Comparison of ENCODE assay signal across 8 cellular contexts in the genomic region with DNA sequence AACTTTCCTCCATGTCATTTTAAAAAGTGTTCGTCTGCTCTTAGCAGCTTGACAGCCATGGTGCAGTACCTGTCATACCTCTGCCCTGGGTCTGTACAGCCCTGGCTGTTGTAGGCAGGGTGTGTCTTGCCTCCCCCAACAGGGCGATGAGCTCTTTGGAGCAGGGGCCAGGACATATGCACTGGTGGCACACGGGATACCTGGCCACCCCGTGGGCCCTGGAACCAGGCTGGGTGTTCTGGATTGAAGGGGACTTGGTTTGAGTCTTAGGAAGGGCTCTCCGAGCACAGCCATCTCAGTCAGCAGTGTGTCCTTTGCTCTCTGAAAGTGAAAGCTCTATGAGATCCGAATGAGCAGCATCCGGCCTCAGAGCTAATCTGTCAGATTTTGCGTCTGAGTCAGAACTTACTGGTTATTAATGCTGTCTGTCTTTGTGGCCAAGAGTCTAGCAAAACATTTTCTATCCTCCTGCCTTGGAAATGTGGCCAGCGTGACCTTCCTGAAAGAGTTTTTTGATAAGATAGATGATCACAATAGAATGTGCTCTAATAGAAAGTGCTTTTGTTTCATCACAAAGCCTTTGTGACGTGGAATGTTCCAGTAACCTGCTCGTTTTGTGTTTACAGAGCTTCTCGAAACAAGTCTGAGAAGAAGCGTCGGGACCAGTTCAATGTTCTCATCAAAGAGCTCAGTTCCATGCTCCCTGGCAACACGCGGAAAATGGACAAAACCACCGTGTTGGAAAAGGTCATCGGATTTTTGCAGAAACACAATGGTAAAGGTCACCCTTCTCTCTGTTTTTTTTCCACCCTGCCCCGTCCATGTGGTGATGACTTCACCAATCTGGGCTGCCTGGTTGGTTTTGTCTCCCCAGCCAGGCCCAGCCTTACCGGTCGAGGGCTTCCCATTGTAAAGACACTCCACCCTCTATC.
DNase-seq lines count a peak whose midpoint lies in the region; ATAC-seq and TF ChIP-seq lines count a peak whose summit lies in the region.

No MANE protein-coding gene starts in this region.

- no peaks in the 10 kb centered on the region for H3K36me3 ChIP-seq in CD8-positive, alpha-beta T cell (ENCODE audit: insufficient read depth, low read length)
- peaks cover 0 to 58% (median 0%) of the 10 kb centered on the region in 3 donors for H3K36me3 ChIP-seq in esophagus squamous epithelium
- no peaks in the 10 kb centered on the region for H3K36me3 ChIP-seq in MG63

- peak overlapping the region; percentile 49 for H3K4me3 Mint-ChIP-seq in CD8-positive, alpha-beta T cell

- no peak for TF ChIP-seq CTCF in CD8-positive, alpha-beta T cell (IDR thresholded peaks at IDR 0.05)
- TF ChIP-seq CTCF in esophagus squamous epithelium (IDR thresholded peaks at IDR 0.05) = no peak

- TF ChIP-seq POLR2A in esophagus squamous epithelium (IDR thresholded peaks at IDR 0.05) = no peak

- CTCF ChIA-PET in CD8-positive, alpha-beta T cell (lab: Charles Lee) = interaction anchor here (1.0 to 1.5 kb wide), 2 partner anchors 10 to 315 kb away, joined by 4 to 9 read pairs; no protein-coding TSS in a partner anchor

- no peaks in the 10 kb centered on the region for H3K27me3 Mint-ChIP-seq in CD8-positive, alpha-beta T cell (ENCODE audit: low read depth)

- no peaks in the 10 kb centered on the region for H3K4me1 ChIP-seq in CD8-positive, alpha-beta T cell (ENCODE audit: insufficient read depth, low read length)
- H3K4me1 ChIP-seq in esophagus squamous epithelium = peaks cover 0 to 19% (median 5%) of the 10 kb centered on the region in 3 donors

- peak overlapping the region; percentile 84 for H3K27ac Mint-ChIP-seq in CD8-positive, alpha-beta T cell

- H3K4me1 Mint-ChIP-seq in CD8-positive, alpha-beta T cell (ENCODE audit: low read depth) = peaks cover 8% of the 10 kb centered on the region

- peak overlapping the region; percentile 32 for H3K27ac ChIP-seq in CD8-positive, alpha-beta T cell (ENCODE audit: low read depth, low read length)
- peak overlapping the region; percentile 53 to 91 (median 78) for H3K27ac ChIP-seq in esophagus squamous epithelium

- DNase-seq in CD8-positive, alpha-beta T cell = peak in 3 of 7 experiments; percentile 10 to 51 (median 31)
- DNase-seq in activated CD4-positive, alpha-beta T cell treated with anti-CD3 and anti-CD28 coated beads for 48 hours = peak; percentile 31
- DNase-seq in esophagus squamous epithelium (lab: John Stamatoyannopoulos, UW) = no peak
- peak; percentile 54 for DNase-seq in pons (ENCODE audit: low spot score)
- DNase-seq in MG63 = no peak
- no peak for DNase-seq in hippocampal formation (lab: John Stamatoyannopoulos, UW)
- no peak for DNase-seq in NCI-H1436 treated with DMSO at 0.1 percent for 48 hours (lab: John Stamatoyannopoulos, UW)

- H3K9me3 Mint-ChIP-seq in CD8-positive, alpha-beta T cell = no peaks in the 10 kb centered on the region

- WGBS in esophagus squamous epithelium, 2 donors = 34 to 43% methylated on average over 14 to 16 of the region's 21 CpGs

- peak; percentile 83 for ATAC-seq in CD8-positive, alpha-beta T cell
- peak; percentile 86 for ATAC-seq in GM21786 (IDR thresholded peaks at IDR 0.05; ENCODE audit: unreplicated experiment)

- POLR2A ChIA-PET in CD8-positive, alpha-beta T cell (lab: Charles Lee) = interaction anchor here (0.9 kb wide), 1 partner anchor 12 kb away, joined by 3 read pairs; no protein-coding TSS in a partner anchor

- no peaks in the 10 kb centered on the region for H3K27me3 ChIP-seq in CD8-positive, alpha-beta T cell (ENCODE audit: insufficient read depth, low read length)
- H3K27me3 ChIP-seq in esophagus squamous epithelium = no peaks in the 10 kb centered on the region
- no peaks in the 10 kb centered on the region for H3K27me3 ChIP-seq in MG63

- intact Hi-C loops in CD8-positive, alpha-beta T cell (cut with DNase I, micrococcal nuclease) = no loop called here
- intact Hi-C loops in esophagus squamous epithelium (cut with DNase I) = no loop called here

- no peaks in the 10 kb centered on the region for H3K9me3 ChIP-seq in CD8-positive, alpha-beta T cell (ENCODE audit: low read length)
- H3K9me3 ChIP-seq in esophagus squamous epithelium = no peaks in the 10 kb centered on the region
- H3K9me3 ChIP-seq in MG63 = no peaks in the 10 kb centered on the region

- no peak overlapping the region for H3K4me3 ChIP-seq in CD8-positive, alpha-beta T cell (ENCODE audit: low read depth, low read length)
- peak overlapping the region in 3 of 4 donors; percentile 25 to 52 (median 26) for H3K4me3 ChIP-seq in esophagus squamous epithelium
- no peak overlapping the region for H3K4me3 ChIP-seq in MG63

- peaks cover 14% of the 10 kb centered on the region for H3K36me3 Mint-ChIP-seq in CD8-positive, alpha-beta T cell

Comparison
In these comparisons a context has a peak if more than half of its experiments do, and no peak if none do; other contexts are left out.
1. DNase-seq: peak in activated CD4-positive, alpha-beta T cell treated with anti-CD3 and anti-CD28 coated beads for 48 hours (single experiment) and pons (single experiment); none in esophagus squamous epithelium (single experiment), MG63 (single experiment), hippocampal formation (0 of 2) and NCI-H1436 treated with DMSO at 0.1 percent for 48 hours (single experiment).
2. H3K4me3 ChIP-seq: peak in esophagus squamous epithelium (3 of 4); none in CD8-positive, alpha-beta T cell (single experiment) and MG63 (single experiment).